Comparison of ENCODE assay signal across 10 cellular contexts in the genomic region with DNA sequence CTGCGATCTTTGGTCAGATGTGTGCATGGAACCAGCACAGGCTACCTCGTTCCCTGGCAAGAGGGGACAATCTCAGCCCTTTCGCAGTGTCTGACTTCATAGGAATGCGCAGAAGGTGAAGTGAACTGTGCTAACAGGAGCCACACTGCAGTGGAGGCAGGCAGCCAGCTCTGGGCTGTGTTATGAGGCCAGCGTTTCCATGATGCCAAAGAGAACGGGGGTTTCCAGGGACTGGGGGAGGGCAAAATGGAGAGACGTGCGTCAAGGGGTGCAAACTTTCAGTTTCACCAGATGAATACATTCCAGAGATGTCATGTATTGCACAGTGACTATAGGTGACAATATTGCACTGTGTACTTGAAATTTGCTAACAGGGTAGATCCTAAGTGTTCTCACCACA.
DNase-seq lines count a peak whose midpoint lies in the region; ATAC-seq and TF ChIP-seq lines count a peak whose summit lies in the region.
"Had no signal": no experiment of that assay in that cellular context is flagged by ENCODE, and none has a peak within 500 bp of the region (broad histone marks: within the 10 kb centered on the region; RNA-seq: fewer than 3 reads in every experiment).

No MANE protein-coding gene starts in this region.

- TF ChIP-seq POLR2A in erythroblast (IDR thresholded peaks at IDR 0.05; ENCODE audit: low read length): no peak

- peak; percentile 36 for DNase-seq in activated T-cell treated with anti-CD3 and anti-CD28 coated beads for 24 hours (ENCODE audit: low read depth)
- no peak for DNase-seq in activated T-cell treated with anti-CD3 and anti-CD28 coated beads, Interleukin-2, amount 50 U/mL, for 1 hour
- peak; percentile 50 for DNase-seq in activated naive CD4-positive, alpha-beta T cell treated with anti-CD3 and anti-CD28 coated beads, Interleukin-2, amount 50 U/mL, for 16 hours
- DNase-seq in kidney glomerular epithelial cell (lab: John Stamatoyannopoulos, UW): no peak
- DNase-seq in erythroblast (lab: John Stamatoyannopoulos, UW): no peak
- DNase-seq: NCI-H2227 treated with DMSO at 0.1 percent for 48 hours had no signal

- peaks cover 14% of the 10 kb centered on the region for H3K4me1 Mint-ChIP-seq in stimulated activated memory B cell treated with anti-CD40 and anti-IgM and Interleukin-4, amounts not matched to agents 10 μg/mL and 1 μg/mL and 100 μg/mL, for 72 hours
- H3K4me1 Mint-ChIP-seq: neural crest cell had no signal

- peak overlapping the region; percentile 69 for H3K27ac Mint-ChIP-seq in stimulated activated memory B cell treated with anti-CD40 and anti-IgM and Interleukin-4, amounts not matched to agents 10 μg/mL and 1 μg/mL and 100 μg/mL, for 72 hours

- peak overlapping the region; percentile 30 for H3K4me3 Mint-ChIP-seq in stimulated activated memory B cell treated with anti-CD40 and anti-IgM and Interleukin-4, amounts not matched to agents 10 μg/mL and 1 μg/mL and 100 μg/mL, for 72 hours
- H3K4me3 Mint-ChIP-seq: neural crest cell had no signal

- H3K27me3 Mint-ChIP-seq in stimulated activated memory B cell treated with anti-CD40 and anti-IgM and Interleukin-4, amounts not matched to agents 10 μg/mL and 1 μg/mL and 100 μg/mL, for 72 hours: no peaks in the 10 kb centered on the region

- ATAC-seq in HG03469 (IDR thresholded peaks at IDR 0.05; ENCODE audit: unreplicated experiment) (peak; percentile 60), GM21528 (IDR thresholded peaks at IDR 0.05; ENCODE audit: low FRiP score, unreplicated experiment) (no peak)
- peak; percentile 89 for ATAC-seq in stimulated activated memory B cell treated with anti-CD40 and anti-IgM and Interleukin-4, amounts not matched to agents 10 μg/mL and 1 μg/mL and 100 μg/mL, for 72 hours

- H3K9me3 Mint-ChIP-seq in stimulated activated memory B cell treated with anti-CD40 and anti-IgM and Interleukin-4, amounts not matched to agents 10 μg/mL and 1 μg/mL and 100 μg/mL, for 72 hours: no peaks in the 10 kb centered on the region

- H3K36me3 Mint-ChIP-seq in stimulated activated memory B cell treated with anti-CD40 and anti-IgM and Interleukin-4, amounts not matched to agents 10 μg/mL and 1 μg/mL and 100 μg/mL, for 72 hours: no peaks in the 10 kb centered on the region

Comparison
In these comparisons a context has a peak if more than half of its experiments do, and no peak if none do; other contexts are left out.
1. DNase-seq: peak in activated T-cell treated with anti-CD3 and anti-CD28 coated beads for 24 hours (single experiment) and activated naive CD4-positive, alpha-beta T cell treated with anti-CD3 and anti-CD28 coated beads, Interleukin-2, amount 50 U/mL, for 16 hours (single experiment); none in activated T-cell treated with anti-CD3 and anti-CD28 coated beads, Interleukin-2, amount 50 U/mL, for 1 hour (single experiment), kidney glomerular epithelial cell (single experiment) and erythroblast (0 of 2).